19 cellular contexts compared by ENCODE assay signal in the genomic region with DNA sequence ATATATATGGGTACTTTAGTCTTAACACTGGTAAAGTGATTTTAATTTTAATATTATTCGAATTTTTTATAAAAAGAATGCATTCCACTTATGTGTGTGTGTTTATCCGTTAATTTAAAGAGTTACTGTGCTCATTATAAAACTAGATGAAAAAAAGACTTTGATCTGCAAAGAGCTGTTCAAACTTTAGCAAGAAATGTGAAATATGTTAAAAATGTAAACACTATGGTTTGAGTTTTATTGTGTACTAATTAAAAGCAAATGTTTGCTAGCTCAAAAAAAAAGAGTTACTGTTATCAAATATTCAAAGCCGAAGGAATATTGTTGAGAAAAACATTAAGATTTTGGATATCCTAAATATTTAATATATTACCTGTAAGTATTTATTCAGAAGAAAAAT.
"Had no signal": no experiment of that assay in that cellular context is flagged by ENCODE, and none has a peak within 500 bp of the region (broad histone marks: within the 10 kb centered on the region; RNA-seq: fewer than 3 reads in every experiment).

No MANE protein-coding gene starts in this region.

- H3K27ac ChIP-seq: Peyer's patch, RWPE1, SJCRH30 had no signal

- ATAC-seq: activated CD4-positive, CD25-positive, alpha-beta regulatory T cell treated with anti-CD3 and anti-CD28 coated beads, Interleukin-2, amount 50 U/mL, for 24 hours; activated CD8-positive, alpha-beta T cell treated with anti-CD3 and anti-CD28 coated beads for 36 hours; activated T-cell treated with anti-CD3 and anti-CD28 coated beads, Interleukin-2, amount 50 U/mL, for 72 hours had no signal

- DNase-seq: activated CD4-positive, alpha-beta T cell treated with anti-CD3 and anti-CD28 coated beads for 4 hours; activated CD8-positive, alpha-beta memory T cell treated with anti-CD3 and anti-CD28 coated beads, Interleukin-2, amount 50 U/mL, for 4 hours; activated CD8-positive, alpha-beta T cell treated with anti-CD3 and anti-CD28 coated beads for 36 hours; activated gamma-delta T cell treated with Interleukin-2 at 50 U/mL for 16 hours; activated naive CD4-positive, alpha-beta T cell treated with anti-CD3 and anti-CD28 coated beads, Interleukin-2, amount 10 ng/mL, durations not matched to agents 7 days and 5 days; activated naive CD8-positive, alpha-beta T cell treated with anti-CD3 and anti-CD28 coated beads, Interleukin-2, amount 10 ng/mL, durations not matched to agents 7 days and 5 days; activated T-cell treated with anti-CD3 and anti-CD28 coated beads, Interleukin-2, amount 50 U/mL, for 72 hours; aorta; central memory CD4-positive, alpha-beta T cell; NCI-H1105 treated with DMSO at 0.1 percent for 48 hours; NCI-H1436 treated with DMSO at 0.1 percent for 48 hours; NCI-H187; NCI-H2081; NCI-H524; Peyer's patch; Right ventricle myocardium superior; SJCRH30 had no signal

- H3K4me3 ChIP-seq: Peyer's patch, SJCRH30 had no signal

- H3K4me1 ChIP-seq: Peyer's patch had no signal

- H3K36me3 ChIP-seq: Peyer's patch, SJCRH30 had no signal

- H3K27me3 ChIP-seq: Peyer's patch, SJCRH30 had no signal

- H3K9me3 ChIP-seq: Peyer's patch, SJCRH30 had no signal
